Comparison of ENCODE assay signal across 15 cellular contexts in genomic region chr14:96148631-96149030, GRCh38. TPM values are rescaled to one million over a fixed set of nuclear protein-coding genes. Genes with fewer than 3 reads are reported as not detected.
DNase-seq lines count a peak whose midpoint lies in the region; TF ChIP-seq lines count a peak whose summit lies in the region.
"Had no signal": no experiment of that assay in that cellular context is flagged by ENCODE, and none has a peak within 500 bp of the region (broad histone marks: within the 10 kb centered on the region; RNA-seq: fewer than 3 reads in every experiment).

No MANE protein-coding gene starts in this region.

- no peak overlapping the region for H2BK15ac ChIP-seq in mesenchymal stem cell (ENCODE audit: low read depth, poor library complexity, severe bottlenecking)

- peak overlapping the region in 1 of 2 experiments; percentile 63 for H2BK12ac ChIP-seq in mesenchymal stem cell (ENCODE audit: low read length in 2 of 2)

- no peaks in the 10 kb centered on the region for H3K79me1 ChIP-seq in mesenchymal stem cell (replicated peaks; ENCODE audit: low read length, poor library complexity, severe bottlenecking)

- H3K14ac ChIP-seq in mesenchymal stem cell (ENCODE audit: low read length in 2 of 2) = no peak overlapping the region

- TF ChIP-seq CTCF in thyroid gland (IDR thresholded peaks at IDR 0.05) = no peak
- TF ChIP-seq CTCF in ascending aorta (IDR thresholded peaks at IDR 0.05) = no peak

- intact Hi-C loops in thyroid gland (cut with DNase I) = no loop called here
- intact Hi-C loops in ascending aorta (cut with DNase I) = no loop called here

- no peak overlapping the region for H3K4me3 ChIP-seq in mesenchymal stem cell (ENCODE audit: insufficient read depth in 1 of 2, low read depth in 1 of 2, low read length in 2 of 2)
- H3K4me3 ChIP-seq in thyroid gland (replicated peaks in 1 of 3) = no peak overlapping the region
- H3K4me3 ChIP-seq in ascending aorta = no peak overlapping the region
- H3K4me3 ChIP-seq: A549, BLaER1, HAP-1 had no signal

- peaks cover 19% of the 10 kb centered on the region for H3K9me3 ChIP-seq in mesenchymal stem cell (ENCODE audit: control insufficient read depth, low read length)
- H3K9me3 ChIP-seq in thyroid gland = no peaks in the 10 kb centered on the region
- no peaks in the 10 kb centered on the region for H3K9me3 ChIP-seq in ascending aorta
- H3K9me3 ChIP-seq: Caco-2, HAP-1 had no signal

- H3K36me3 ChIP-seq in mesenchymal stem cell (ENCODE audit: control insufficient read depth in 1 of 2, insufficient read depth in 2 of 2, low read depth in 1 of 2, low read length in 2 of 2) (no peaks in the 10 kb centered on the region), thyroid gland (no peaks in the 10 kb centered on the region), ascending aorta (no peaks in the 10 kb centered on the region)
- H3K36me3 ChIP-seq: BLaER1, HAP-1 had no signal

- TF ChIP-seq POLR2A in thyroid gland (IDR thresholded peaks at IDR 0.05) = no peak

- no peak overlapping the region for H3K23ac ChIP-seq in mesenchymal stem cell (ENCODE audit: low read length in 2 of 2)

- no peak overlapping the region for H3K4ac ChIP-seq in mesenchymal stem cell (ENCODE audit: low read depth in 1 of 2, low read length in 2 of 2)

- peak overlapping the region; percentile 12 for H4K8ac ChIP-seq in mesenchymal stem cell (ENCODE audit: low read length)

- peaks cover 4% of the 10 kb centered on the region for H3K4me1 ChIP-seq in mesenchymal stem cell (ENCODE audit: control insufficient read depth, insufficient read depth, low read depth, low read length)
- H3K4me1 ChIP-seq in thyroid gland = peaks cover 8 to 11% of the 10 kb centered on the region in 2 donors
- peaks cover 0 to 4% of the 10 kb centered on the region in 2 donors for H3K4me1 ChIP-seq in ascending aorta
- H3K4me1 ChIP-seq: HAP-1 had no signal

- no peak overlapping the region for H2AFZ ChIP-seq in mesenchymal stem cell (ENCODE audit: low read depth, low read length)

- no peak overlapping the region for H2BK5ac ChIP-seq in mesenchymal stem cell (ENCODE audit: low read depth, low read length, poor library complexity, severe bottlenecking)

- no peaks in the 10 kb centered on the region for H3K27me3 ChIP-seq in mesenchymal stem cell (ENCODE audit: control insufficient read depth in 1 of 2, insufficient read depth in 1 of 2, low read length in 2 of 2)
- no peaks in the 10 kb centered on the region for H3K27me3 ChIP-seq in thyroid gland
- no peaks in the 10 kb centered on the region for H3K27me3 ChIP-seq in ascending aorta
- H3K27me3 ChIP-seq: BLaER1 had no signal

- H2BK120ac ChIP-seq in mesenchymal stem cell (ENCODE audit: low read depth, low read length) = no peak overlapping the region

- H3K9ac ChIP-seq in mesenchymal stem cell (ENCODE audit: low read length) = no peak overlapping the region
- H3K9ac ChIP-seq: BLaER1 had no signal

- no peak overlapping the region for H3K18ac ChIP-seq in mesenchymal stem cell (ENCODE audit: low read depth in 1 of 2, low read length in 2 of 2)

- no peak overlapping the region for H3K4me2 ChIP-seq in mesenchymal stem cell (ENCODE audit: low read length, poor library complexity, severe bottlenecking)
- H3K4me2 ChIP-seq: A549 had no signal

- H4K91ac ChIP-seq in mesenchymal stem cell (ENCODE audit: low read length) = peak overlapping the region; percentile 34

- H3K27ac ChIP-seq in mesenchymal stem cell (ENCODE audit: low read length, poor library complexity, severe bottlenecking) (no peak overlapping the region), thyroid gland (no peak overlapping the region), ascending aorta (no peak overlapping the region)
- H3K27ac ChIP-seq: BLaER1 had no signal

- 85% methylated on average over 3 of the region's 3 CpGs for WGBS in mesenchymal stem cell
- WGBS in thyroid gland, 2 donors = 88 to 91% methylated on average over 3 of the region's 3 CpGs

- DNase-seq in SHP77 (lab: John Stamatoyannopoulos, UW) (peak; percentile 10 to 44), SHP77 treated with DMSO at 0.1 percent for 48 hours (lab: John Stamatoyannopoulos, UW) (no peak), NCI-H69 (lab: John Stamatoyannopoulos, UW) (peak; percentile 56), mesenchymal stem cell (no peak), thyroid gland (peak; percentile 58 to 67), ascending aorta (ENCODE audit: low spot score in 2 of 2) (no peak), AML-193 (lab: John Stamatoyannopoulos, UW) (no peak)
- DNase-seq: Caco-2; CD8-positive, alpha-beta memory T cell; DMS79 treated with DMSO at 0.1 percent for 48 hours; EL had no signal

- H2AK5ac ChIP-seq in mesenchymal stem cell (ENCODE audit: low read length, severe bottlenecking) = no peak overlapping the region

RNA-seq across cellular contexts. Expression of gene BDKRB2, which starts 56.0 kb away (rescaled TPM):
- 16.1 TPM for polyA plus RNA-seq in mesenchymal stem cell (2013, experiment 1 of 2)
- 16.1 TPM for polyA plus RNA-seq in mesenchymal stem cell (2013, experiment 2 of 2)
- total RNA-seq in thyroid gland = 1 to 10 TPM; 3.2 to 9.9 (median 5.3) TPM
- total RNA-seq in ascending aorta = 7.9 TPM
- total RNA-seq: CD8-positive, alpha-beta memory T cell; HepG2 had no signal
- polyA plus RNA-seq: CD8-positive, alpha-beta memory T cell had no signal

Comparison
In these comparisons a context has a peak if more than half of its experiments do, and no peak if none do; other contexts are left out.
1. DNase-seq: peak in SHP77 (2 of 2), NCI-H69 (single experiment) and thyroid gland (2 of 2); none in SHP77 treated with DMSO at 0.1 percent for 48 hours (single experiment), mesenchymal stem cell (single experiment), ascending aorta (0 of 2) and AML-193 (0 of 2).